In the genomic region with DNA sequence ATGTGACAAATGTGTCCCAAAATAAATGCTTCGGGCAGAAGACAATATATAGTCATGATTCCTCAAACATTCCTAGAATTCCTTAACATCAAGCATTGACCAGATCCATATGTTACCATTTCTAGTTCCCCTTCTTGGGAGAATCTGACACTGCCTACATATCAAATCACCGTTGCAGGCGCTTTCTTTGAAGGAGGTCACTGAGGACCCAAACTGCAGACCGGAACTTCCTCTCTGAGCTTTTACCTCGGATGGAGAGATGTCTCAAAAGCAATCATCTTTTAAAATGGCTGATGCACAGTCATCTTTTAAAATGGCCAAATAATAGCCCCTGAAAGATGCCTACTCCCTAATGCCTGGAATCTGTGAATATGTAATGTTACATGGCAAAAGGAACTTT, we compare ENCODE assay signal across 19 cellular contexts.
DNase-seq lines count a peak whose midpoint lies in the region; ATAC-seq, FAIRE-seq and TF ChIP-seq lines count a peak whose summit lies in the region.
"Had no signal": no experiment of that assay in that cellular context is flagged by ENCODE, and none has a peak within 500 bp of the region (broad histone marks: within the 10 kb centered on the region; RNA-seq: fewer than 3 reads in every experiment).

No MANE protein-coding gene starts in this region.

- no peaks in the 10 kb centered on the region for H3K79me2 ChIP-seq in K562 (ENCODE audit: control insufficient read depth, insufficient read depth, low read length)

- H3K4me1 ChIP-seq in K562 (replicated peaks in 1 of 2; ENCODE audit: control insufficient read depth in 2 of 2, insufficient read depth in 2 of 2, low read length in 2 of 2) (no peaks in the 10 kb centered on the region), heart right ventricle (no peaks in the 10 kb centered on the region), kidney (ENCODE audit: control insufficient read depth in 1 of 2, insufficient read depth in 1 of 2, low read depth in 1 of 2, low read length in 2 of 2) (no peaks in the 10 kb centered on the region)
- H3K4me1 ChIP-seq: BE2C had no signal

- FAIRE-seq in K562 (lab: Jason Lieb, UNC), result no peak
- no peak for FAIRE-seq in kidney (lab: Jason Lieb, UNC)

- no peak for TF ChIP-seq EP300 in K562 (IDR thresholded peaks at IDR 0.05; ENCODE audit: low read length)

- POLR2A ChIA-PET in K562 (lab: Yijun Ruan, JAX), result interaction anchor here (1.1 kb wide), 1 partner anchor 16 kb away, joined by 4 read pairs; no protein-coding TSS in a partner anchor

- H3K27me3 ChIP-seq in K562 (ENCODE audit: control insufficient read depth in 2 of 2, insufficient read depth in 2 of 2, low read length in 2 of 2) (no peaks in the 10 kb centered on the region), heart right ventricle (no peaks in the 10 kb centered on the region)
- H3K27me3 ChIP-seq: BE2C, MG63 had no signal

- no peaks in the 10 kb centered on the region for H3K4me1 Mint-ChIP-seq in nephron progenitor cell
- H3K4me1 Mint-ChIP-seq: CD14-positive monocyte; CD8-positive, alpha-beta memory T cell had no signal

- H3K27ac ChIP-seq in K562 (ENCODE audit: extremely low read depth, low read depth, low read length), result no peak overlapping the region
- H3K27ac ChIP-seq in heart right ventricle, result no peak overlapping the region
- no peak overlapping the region for H3K27ac ChIP-seq in kidney (ENCODE audit: low read depth in 2 of 2, low read length in 2 of 2)
- H3K27ac ChIP-seq: 22Rv1 had no signal

- no TSS peak for BruUV-seq in K562 (replicated peaks; lab: Mats Ljungman, UMichigan)

- no peaks in the 10 kb centered on the region for H3K36me3 ChIP-seq in K562 (ENCODE audit: control insufficient read depth, insufficient read depth, low read length)
- no peaks in the 10 kb centered on the region for H3K36me3 ChIP-seq in heart right ventricle
- no peaks in the 10 kb centered on the region for H3K36me3 ChIP-seq in kidney (ENCODE audit: control insufficient read depth in 1 of 2, insufficient read depth in 2 of 2, low read length in 2 of 2)
- H3K36me3 ChIP-seq: BE2C, MG63 had no signal

- H2AFZ ChIP-seq in K562 (ENCODE audit: low read depth, low read length), result peak overlapping the region; percentile 44; the same call in 1 of the 2 replicates

- DNase-seq in DMS 273 (lab: John Stamatoyannopoulos, UW; ENCODE audit: unreplicated experiment), result peak; percentile 27
- DNase-seq in DMS 273 treated with DMSO at 0.1 percent for 48 hours (lab: John Stamatoyannopoulos, UW), result no peak
- DNase-seq in K562 (ENCODE audit: extremely low read depth in 1 of 4, low spot score in 3 of 4), result no peak
- no peak for DNase-seq in nephron progenitor cell
- no peak for DNase-seq in heart right ventricle
- no peak for DNase-seq in kidney
- DNase-seq: BE2C; CD8-positive, alpha-beta memory T cell; KG1; MG63; NCI-H2029; NCI-H526; NCI-H82; NK-92 treated with Interleukin-12 subunit alpha and Interleukin-12 subunit beta, amount 100 ng/mL, for 24 hours had no signal

- H4K20me1 ChIP-seq in K562 (replicated peaks; ENCODE audit: control insufficient read depth, insufficient read depth, low read length), result no peaks in the 10 kb centered on the region

- H3K27me3 Mint-ChIP-seq in nephron progenitor cell (ENCODE audit: low read depth, poor library complexity), result peaks cover 3% of the 10 kb centered on the region
- H3K27me3 Mint-ChIP-seq: CD8-positive, alpha-beta memory T cell had no signal

- no peak overlapping the region for H3K9ac ChIP-seq in K562 (ENCODE audit: insufficient read depth in 1 of 2, low read depth in 2 of 2, low read length in 2 of 2)
- no peak overlapping the region for H3K9ac ChIP-seq in kidney (ENCODE audit: low read length in 2 of 2)

- H3K4me3 ChIP-seq in K562 (no peak overlapping the region), heart right ventricle (no peak overlapping the region), kidney (ENCODE audit: low read length in 2 of 2) (no peak overlapping the region)
- H3K4me3 ChIP-seq: MG63 had no signal

- no peaks in the 10 kb centered on the region for H3K9me3 Mint-ChIP-seq in nephron progenitor cell

- TF ChIP-seq CTCF in K562 (IDR thresholded peaks at IDR 0.05 in 2 of 3, conservative IDR thresholded peaks at IDR 0.05 in 1 of 3; ENCODE audit: insufficient read depth in 2 of 3, low read depth in 1 of 3, low read length in 3 of 3) (no peak), nephron progenitor cell (IDR thresholded peaks at IDR 0.05) (no peak), heart right ventricle (IDR thresholded peaks at IDR 0.05) (no peak), kidney (IDR thresholded peaks at IDR 0.05; ENCODE audit: borderline replicate concordance, extremely low read depth, insufficient read depth) (no peak)

- TF ChIP-seq RAD21 in K562 (CRISPR knock-in tag; conservative IDR thresholded peaks at IDR 0.05 in 1 of 2, IDR thresholded peaks at IDR 0.05 in 1 of 2), result no peak

- TF ChIP-seq POLR2A in K562 (conservative IDR thresholded peaks at IDR 0.05), result no peak

- H3K36me3 Mint-ChIP-seq in nephron progenitor cell (ENCODE audit: low read depth), result no peaks in the 10 kb centered on the region
- H3K36me3 Mint-ChIP-seq: CD14-positive monocyte; CD8-positive, alpha-beta memory T cell had no signal

- in situ Hi-C loops in K562 (cut with MboI), result no loop called here

- H3K27ac Mint-ChIP-seq in nephron progenitor cell, result peak overlapping the region; percentile 68
- H3K27ac Mint-ChIP-seq: CD8-positive, alpha-beta memory T cell had no signal

- H3K4me3 Mint-ChIP-seq in nephron progenitor cell, result no peak overlapping the region
- H3K4me3 Mint-ChIP-seq: CD14-positive monocyte; CD8-positive, alpha-beta memory T cell had no signal

- WGBS in K562 (ENCODE audit: insufficient coverage, low coverage, missing lambda C conversion rate), result 35% methylated on average over 5 of the region's 5 CpGs
- 65 to 71% methylated on average over 5 of the region's 5 CpGs for WGBS in heart right ventricle, 2 donors

- ATAC-seq in K562 (no peak), HG03354 (IDR thresholded peaks at IDR 0.05; ENCODE audit: poor library complexity, severe bottlenecking, unreplicated experiment) (no peak), heart right ventricle (no peak)
- ATAC-seq: PC-3, SK-N-SH treated with all-trans-retinoic acid at 6 μM for 48 hours had no signal

- intact Hi-C loops in K562 (cut with micrococcal nuclease), result no loop called here
- intact Hi-C loops in heart right ventricle (cut with DNase I), result no loop called here
- intact Hi-C loops in kidney (cut with DNase I), result no loop called here

- H3K9me3 ChIP-seq in K562 (replicated peaks; ENCODE audit: control insufficient read depth, insufficient read depth, low read depth, low read length), result no peaks in the 10 kb centered on the region
- peaks cover 0 to 7% (median 0%) of the 10 kb centered on the region in 11 donors for H3K9me3 ChIP-seq in heart right ventricle
- H3K9me3 ChIP-seq in kidney (ENCODE audit: control insufficient read depth in 1 of 2, low read length in 2 of 2), result no peaks in the 10 kb centered on the region
- H3K9me3 ChIP-seq: BE2C, MG63 had no signal

- CTCF ChIA-PET in K562 (lab: Yijun Ruan, JAX; ENCODE audit: low intra/inter-chr PET ratio), result no interaction called here

- H3K4me2 ChIP-seq in K562 (ENCODE audit: insufficient read depth, low read length), result no peak overlapping the region

- no peaks in the 10 kb centered on the region for H3K9me1 ChIP-seq in K562 (ENCODE audit: control insufficient read depth, insufficient read depth, low read length)

TF ChIP-seq in K562, 482 proteins besides CTCF, POLR2A, EP300 and RAD21 (continues in another document):
- TF ChIP-seq, protein P1, sequence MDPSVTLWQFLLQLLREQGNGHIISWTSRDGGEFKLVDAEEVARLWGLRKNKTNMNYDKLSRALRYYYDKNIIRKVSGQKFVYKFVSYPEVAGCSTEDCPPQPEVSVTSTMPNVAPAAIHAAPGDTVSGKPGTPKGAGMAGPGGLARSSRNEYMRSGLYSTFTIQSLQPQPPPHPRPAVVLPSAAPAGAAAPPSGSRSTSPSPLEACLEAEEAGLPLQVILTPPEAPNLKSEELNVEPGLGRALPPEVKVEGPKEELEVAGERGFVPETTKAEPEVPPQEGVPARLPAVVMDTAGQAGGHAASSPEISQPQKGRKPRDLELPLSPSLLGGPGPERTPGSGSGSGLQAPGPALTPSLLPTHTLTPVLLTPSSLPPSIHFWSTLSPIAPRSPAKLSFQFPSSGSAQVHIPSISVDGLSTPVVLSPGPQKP (CRISPR knock-in tag; IDR thresholded peaks at IDR 0.05), result no peak
- TF ChIP-seq ZNF277 (CRISPR knock-in tag; IDR thresholded peaks at IDR 0.05; ENCODE audit: borderline replicate concordance) (no peak), ZNF280A (IDR thresholded peaks at IDR 0.05; ENCODE audit: low read depth, partially characterized antibody) (no peak), IFI16 (CRISPR knock-in tag; IDR thresholded peaks at IDR 0.05) (no peak), SMC3 (conservative IDR thresholded peaks at IDR 0.05; ENCODE audit: insufficient read depth, low read depth, low read length) (no peak), ZNF695 (CRISPR knock-in tag; IDR thresholded peaks at IDR 0.05) (no peak), POLR2B (IDR thresholded peaks at IDR 0.05; ENCODE audit: low read depth, partially characterized antibody) (no peak), IRF2 (CRISPR knock-in tag; IDR thresholded peaks at IDR 0.05) (no peak), KAT2B (IDR thresholded peaks at IDR 0.05; ENCODE audit: low read depth, low read length) (no peak), TAF15 (IDR thresholded peaks at IDR 0.05; ENCODE audit: low read depth, low read length) (no peak)
